In genomic region chr10:9596368-9596920, GRCh38 we compare ENCODE assay signal across 16 cellular contexts.
A peak's percentile ranks its signal among the peaks of the same experiment; 100 is the strongest.
DNase-seq lines count a peak whose midpoint lies in the region; ATAC-seq and TF ChIP-seq lines count a peak whose summit lies in the region.
"Had no signal": no experiment of that assay in that cellular context is flagged by ENCODE, and none has a peak within 500 bp of the region (broad histone marks: within the 10 kb centered on the region; RNA-seq: fewer than 3 reads in every experiment).

No MANE protein-coding gene starts in this region.

- intact Hi-C loops in aorta (cut with DNase I), result no loop called here
- intact Hi-C loops in sciatic nerve (cut with DNase I), result no loop called here

- H2AK5ac ChIP-seq in H9 (ENCODE audit: insufficient read length, low read length), result no peak overlapping the region

- H3K14ac ChIP-seq in H9 (ENCODE audit: insufficient read depth, low read length), result no peak overlapping the region

- no peak overlapping the region for H3K4me2 ChIP-seq in H9 (ENCODE audit: insufficient read depth, insufficient read length, low read length)

- no CpG with 5 or more reads among the region's 5 CpGs for WGBS in H9 (ENCODE audit: extremely low coverage, insufficient read length, low lambda C conversion rate)
- 67 to 73% methylated on average over 5 of the region's 5 CpGs for WGBS in aorta, 2 donors

- H3K27me3 ChIP-seq in H9 (ENCODE audit: insufficient read depth, low read length), result no peaks in the 10 kb centered on the region
- H3K27me3 ChIP-seq in aorta (ENCODE audit: control insufficient read depth in 1 of 2, insufficient read depth in 2 of 2, low read length in 1 of 2), result no peaks in the 10 kb centered on the region
- H3K27me3 ChIP-seq: SJCRH30 had no signal

- peak; percentile 54 for DNase-seq in ACHN
- DNase-seq in H9, result no peak
- no peak for DNase-seq in WTC11 (ENCODE audit: low spot score)
- DNase-seq in iris pigment epithelial cell (ENCODE audit: low read depth), result peak; percentile 53
- DNase-seq in activated T-cell treated with anti-CD3 and anti-CD28 coated beads, Interleukin-2, amount 50 U/mL, for 4 hours, result no peak
- no peak for DNase-seq in aorta
- DNase-seq in GM10266 (ENCODE audit: extremely low spot score), result no peak
- DNase-seq in sciatic nerve (ENCODE audit: low spot score), result no peak
- DNase-seq: foreskin melanocyte; HFFc6; NCI-H2029 treated with DMSO at 0.1 percent for 48 hours; SJCRH30; stimulated activated naive B cell treated with anti-CD40 and anti-IgM and Interleukin-4, amounts not matched to agents 10 μg/mL and 1 μg/mL and 100 μg/mL, for 72 hours; T-helper 9 cell had no signal

- H4K5ac ChIP-seq in H9 (ENCODE audit: insufficient read length, low read depth, low read length), result no peak overlapping the region

- POLR2A ChIA-PET in WTC11 (lab: Charles Lee), result interaction anchor here (0.8 kb wide), 1 partner anchor 9 kb away, joined by 5 read pairs; no protein-coding TSS in a partner anchor

- H2BK15ac ChIP-seq in H9 (ENCODE audit: low read depth, low read length), result no peak overlapping the region

- H3K4me3 Mint-ChIP-seq in H9 (no peak overlapping the region), WTC11 (no peak overlapping the region)
- H3K4me3 Mint-ChIP-seq in activated T-cell treated with anti-CD3 and anti-CD28 coated beads, Interleukin-2, amount 50 U/mL, for 4 hours, result no peak overlapping the region
- H3K4me3 Mint-ChIP-seq: HFFc6; memory B cell; stimulated activated naive B cell treated with anti-CD40 and anti-IgM and Interleukin-4, amounts not matched to agents 10 μg/mL and 1 μg/mL and 100 μg/mL, for 72 hours had no signal

- H3K27me3 Mint-ChIP-seq in H9 (ENCODE audit: low read depth) (no peaks in the 10 kb centered on the region), WTC11 (ENCODE audit: low read depth) (no peaks in the 10 kb centered on the region)
- no peaks in the 10 kb centered on the region for H3K27me3 Mint-ChIP-seq in activated T-cell treated with anti-CD3 and anti-CD28 coated beads, Interleukin-2, amount 50 U/mL, for 4 hours (ENCODE audit: low read depth)
- H3K27me3 Mint-ChIP-seq: memory B cell; stimulated activated naive B cell treated with anti-CD40 and anti-IgM and Interleukin-4, amounts not matched to agents 10 μg/mL and 1 μg/mL and 100 μg/mL, for 72 hours had no signal

- no peak overlapping the region for H3K4ac ChIP-seq in H9 (ENCODE audit: low read depth, low read length)

- in situ Hi-C loops in ACHN (cut with HindIII; ENCODE audit: low pct_ligation_motif_present, low pct_unique_long_range_greater_than_20kb, low sequenced_read_pairs), result no loop called here

- no peaks in the 10 kb centered on the region for H3K79me1 ChIP-seq in H9 (ENCODE audit: insufficient read depth, low read depth, low read length, poor library complexity, severe bottlenecking)

- H3K27ac Mint-ChIP-seq in H9 (no peak overlapping the region), WTC11 (no peak overlapping the region; the same call in 1 of the 2 replicates)
- H3K27ac Mint-ChIP-seq: HFFc6; memory B cell; stimulated activated naive B cell treated with anti-CD40 and anti-IgM and Interleukin-4, amounts not matched to agents 10 μg/mL and 1 μg/mL and 100 μg/mL, for 72 hours had no signal

- no peak overlapping the region for H4K8ac ChIP-seq in H9 (replicated peaks; ENCODE audit: insufficient read length, low read depth, low read length)

- H3K23me2 ChIP-seq in H9 (ENCODE audit: insufficient read length, low read depth, low read length, poor library complexity, severe bottlenecking), result no peaks in the 10 kb centered on the region

- no peak overlapping the region for H3K23ac ChIP-seq in H9 (ENCODE audit: insufficient read length, low read depth, low read length)

- no peak for TF ChIP-seq CTCF in H9 (conservative IDR thresholded peaks at IDR 0.05)
- TF ChIP-seq CTCF in WTC11 (IDR thresholded peaks at IDR 0.05), result no peak
- no peak for TF ChIP-seq CTCF in GM10266 (IDR thresholded peaks at IDR 0.05; ENCODE audit: control insufficient read depth, insufficient read depth, low read depth, missing control alignments)

- no peak overlapping the region for H2BK5ac ChIP-seq in H9 (ENCODE audit: insufficient read length, low read length)

- no peak overlapping the region for H4K91ac ChIP-seq in H9 (ENCODE audit: insufficient read length, low read depth, low read length)

- H3K4me1 ChIP-seq in H9 (ENCODE audit: insufficient read depth, low read length) (no peaks in the 10 kb centered on the region), aorta (ENCODE audit: control insufficient read depth in 1 of 2, insufficient read depth in 2 of 2, low read length in 2 of 2) (no peaks in the 10 kb centered on the region)
- H3K4me1 ChIP-seq: SJCRH30 had no signal

- 0 out of 5 replicates have a peak, but pooled peaks cover 0 to 2% of the 10 kb centered on the region in 2 experiments for H3K9me3 Mint-ChIP-seq in H9
- H3K9me3 Mint-ChIP-seq in WTC11, result no peaks in the 10 kb centered on the region
- H3K9me3 Mint-ChIP-seq in activated T-cell treated with anti-CD3 and anti-CD28 coated beads, Interleukin-2, amount 50 U/mL, for 4 hours, result no peaks in the 10 kb centered on the region
- H3K9me3 Mint-ChIP-seq: stimulated activated naive B cell treated with anti-CD40 and anti-IgM and Interleukin-4, amounts not matched to agents 10 μg/mL and 1 μg/mL and 100 μg/mL, for 72 hours had no signal

- H4K20me1 ChIP-seq in H9 (ENCODE audit: control insufficient read depth, insufficient read depth, insufficient read length), result no peaks in the 10 kb centered on the region

- H3K79me2 ChIP-seq in H9 (ENCODE audit: insufficient read depth, low read length), result no peaks in the 10 kb centered on the region

- CTCF ChIA-PET in WTC11 (lab: Charles Lee), result interaction anchor here (1.1 kb wide), 1 partner anchor 12 kb away, joined by 4 read pairs; no protein-coding TSS in a partner anchor

- H2BK120ac ChIP-seq in H9 (ENCODE audit: low read depth, low read length, poor library complexity, severe bottlenecking), result no peak overlapping the region

- H3K36me3 ChIP-seq in aorta (ENCODE audit: control insufficient read depth in 1 of 2, insufficient read depth in 2 of 2, low read length in 1 of 2), result no peaks in the 10 kb centered on the region
- H3K36me3 ChIP-seq: SJCRH30 had no signal

- no peak overlapping the region for H2AFZ ChIP-seq in H9 (ENCODE audit: low read length)

- no peaks in the 10 kb centered on the region for H3K36me3 Mint-ChIP-seq in H9 (ENCODE audit: insufficient read depth in 1 of 3, low read depth in 3 of 3)
- no peaks in the 10 kb centered on the region for H3K36me3 Mint-ChIP-seq in WTC11
- H3K36me3 Mint-ChIP-seq in activated T-cell treated with anti-CD3 and anti-CD28 coated beads, Interleukin-2, amount 50 U/mL, for 4 hours (ENCODE audit: insufficient read depth), result no peaks in the 10 kb centered on the region
- H3K36me3 Mint-ChIP-seq: memory B cell; stimulated activated naive B cell treated with anti-CD40 and anti-IgM and Interleukin-4, amounts not matched to agents 10 μg/mL and 1 μg/mL and 100 μg/mL, for 72 hours had no signal

- no peak overlapping the region for H3K27ac ChIP-seq in H9 (ENCODE audit: insufficient read length, low read depth, low read length)
- no peak overlapping the region for H3K27ac ChIP-seq in aorta (ENCODE audit: low read depth in 1 of 2, low read length in 2 of 2)
- H3K27ac ChIP-seq: SJCRH30, skin epidermis had no signal

- ATAC-seq in WTC11 (0 out of 2 replicates have a peak, but pooled peaks have one; percentile 44), aorta (ENCODE audit: low FRiP score) (no peak), sciatic nerve (no peak)
- ATAC-seq in activated T-cell treated with anti-CD3 and anti-CD28 coated beads, Interleukin-2, amount 50 U/mL, for 4 hours, result no peak
- ATAC-seq: stimulated activated naive B cell treated with anti-CD40 and anti-IgM and Interleukin-4, amounts not matched to agents 10 μg/mL and 1 μg/mL and 100 μg/mL, for 72 hours had no signal

- no peak overlapping the region for H3K56ac ChIP-seq in H9 (ENCODE audit: insufficient read length, low read depth, low read length)

- no peak overlapping the region for H2BK12ac ChIP-seq in H9 (ENCODE audit: insufficient read length, low read depth, low read length)

- H3K9me3 ChIP-seq in H9 (ENCODE audit: control insufficient read depth, low read depth, low read length), result no peaks in the 10 kb centered on the region
- no peaks in the 10 kb centered on the region for H3K9me3 ChIP-seq in aorta (ENCODE audit: control insufficient read depth, low read length)
- H3K9me3 ChIP-seq: SJCRH30 had no signal

- H3K4me3 ChIP-seq in aorta (ENCODE audit: low read length in 2 of 2), result no peak overlapping the region
- H3K4me3 ChIP-seq: SJCRH30, skin epidermis had no signal

- H3K4me1 Mint-ChIP-seq in H9 (peaks cover 12 to 14% of the 10 kb centered on the region in 2 experiments), WTC11 (peaks cover 14% of the 10 kb centered on the region)
- no peaks in the 10 kb centered on the region for H3K4me1 Mint-ChIP-seq in activated T-cell treated with anti-CD3 and anti-CD28 coated beads, Interleukin-2, amount 50 U/mL, for 4 hours (ENCODE audit: low read depth)
- H3K4me1 Mint-ChIP-seq: memory B cell; stimulated activated naive B cell treated with anti-CD40 and anti-IgM and Interleukin-4, amounts not matched to agents 10 μg/mL and 1 μg/mL and 100 μg/mL, for 72 hours had no signal

- no peak overlapping the region for H3T11ph ChIP-seq in H9 (ENCODE audit: low read length)

- H3K18ac ChIP-seq in H9 (ENCODE audit: insufficient read length, low read depth, low read length), result no peak overlapping the region

- H3K9ac ChIP-seq in H9 (ENCODE audit: extremely low read depth, insufficient read length, low read length), result no peak overlapping the region

- H2BK20ac ChIP-seq in H9 (ENCODE audit: low read depth, low read length, poor library complexity, severe bottlenecking), result peak overlapping the region; percentile 60

TF ChIP-seq in WTC11, 78 proteins besides CTCF, POLR2A, EP300 and RAD21:
- TF ChIP-seq CREM (CRISPR knock-in tag; IDR thresholded peaks at IDR 0.05), result no peak
TF ChIP-seq in WTC11: peak in this region for 0.

Comparison
In these comparisons a context has a peak if more than half of its experiments do, and no peak if none do; other contexts are left out.
1. DNase-seq: peak in ACHN (single experiment) and iris pigment epithelial cell (single experiment); none in H9 (single experiment), WTC11 (single experiment), activated T-cell treated with anti-CD3 and anti-CD28 coated beads, Interleukin-2, amount 50 U/mL, for 4 hours (single experiment), aorta (0 of 2), GM10266 (single experiment) and sciatic nerve (single experiment).